Comparison of ENCODE assay signal across 17 cellular contexts in genomic region chr19:40960062-40960685, GRCh38. TPM values are rescaled to one million over a fixed set of nuclear protein-coding genes. Genes with fewer than 3 reads are reported as not detected.
"Had no signal": no experiment of that assay in that cellular context is flagged by ENCODE, and none has a peak within 500 bp of the region (broad histone marks: within the 10 kb centered on the region; RNA-seq: fewer than 3 reads in every experiment).

No MANE protein-coding gene starts in this region.

- H3K27me3 ChIP-seq: hepatocyte, right atrium auricular region, uterus had no signal

- H2AFZ ChIP-seq: hepatocyte had no signal

- DNase-seq: effector CD4-positive, alpha-beta T cell; foreskin melanocyte; head of caudate nucleus; naive B cell; posterior cingulate gyrus; stimulated activated CD4-positive, alpha-beta T cell treated with anti-CD3 and anti-CD28 coated beads, Interleukin-2, amount 100 ng/mL, for 48 hours; stimulated activated naive CD4-positive, alpha-beta T cell treated with Interleukin-2 at 50 U/mL for 16 hours; uterus had no signal

- H3K9me3 ChIP-seq: uterus had no signal

- H3K4me3 ChIP-seq: coronary artery, hepatocyte, right atrium auricular region, smooth muscle cell, uterus had no signal

- H3K36me3 ChIP-seq: right atrium auricular region, uterus had no signal

- H3K27ac ChIP-seq: coronary artery, hepatocyte, right atrium auricular region, uterus had no signal

- H3K79me2 ChIP-seq: hepatocyte had no signal

- H3K4me1 ChIP-seq: right atrium auricular region, uterus had no signal

- H3K4me2 ChIP-seq: hepatocyte, smooth muscle cell had no signal

RNA-seq across cellular contexts. Expression of gene CYP2B6, which starts 30.9 kb away (rescaled TPM):
- total RNA-seq: cerebellum, dermis microvascular lymphatic vessel endothelial cell, mesothelial cell of epicardium, omental fat pad, right atrium auricular region, smooth muscle cell, uterus had no signal
- polyA plus RNA-seq: esophagus, smooth muscle cell had no signal
